Comparison of ENCODE assay signal across 16 cellular contexts in genomic region chr6:162580619-162581018, GRCh38.
DNase-seq lines count a peak whose midpoint lies in the region; ATAC-seq, FAIRE-seq and TF ChIP-seq lines count a peak whose summit lies in the region.
"Had no signal": no experiment of that assay in that cellular context is flagged by ENCODE, and none has a peak within 500 bp of the region (broad histone marks: within the 10 kb centered on the region; RNA-seq: fewer than 3 reads in every experiment).

No MANE protein-coding gene starts in this region.

- no peaks in the 10 kb centered on the region for H3K79me2 ChIP-seq in HepG2 (ENCODE audit: insufficient read depth, low read length)

- no peak overlapping the region for H2AFZ ChIP-seq in HepG2 (ENCODE audit: low read length)

- CTCF ChIA-PET in HepG2 (lab: Yijun Ruan, JAX; ENCODE audit: low intra/inter-chr PET ratio, low total read pairs): no interaction called here

- H3K36me3 ChIP-seq in HepG2 (replicated peaks in 1 of 2; ENCODE audit: control insufficient read depth in 1 of 2, insufficient read depth in 2 of 2, low read length in 2 of 2) (no peaks in the 10 kb centered on the region), right lobe of liver (no peaks in the 10 kb centered on the region), breast epithelium (no peaks in the 10 kb centered on the region), ovary (no peaks in the 10 kb centered on the region), HAP-1 (replicated peaks) (no peaks in the 10 kb centered on the region)
- H3K36me3 ChIP-seq: BLaER1 treated with 17β-estradiol and CSF1 and Interleukin-3, amounts not matched to agents 10 nM and 100 nM had no signal

- in situ Hi-C loops in HepG2 (cut with HindIII; ENCODE audit: extremely low pct_ligation_motif_present, low pct_unique_long_range_greater_than_20kb) (no loop called here), HAP-1 (cut with MboI; ENCODE audit: low sequenced_read_pairs) (no loop called here)

- TF ChIP-seq EP300 in HepG2 (IDR thresholded peaks at IDR 0.05; ENCODE audit: low read depth in 2 of 2, low read length in 2 of 2) (no peak), HepG2 (CRISPR knock-in tag; IDR thresholded peaks at IDR 0.05; ENCODE audit: borderline replicate concordance) (no peak), ovary (IDR thresholded peaks at IDR 0.05) (no peak)

- no peak for FAIRE-seq in HepG2 (lab: Jason Lieb, UNC)

- no peaks in the 10 kb centered on the region for H4K20me1 ChIP-seq in HepG2 (ENCODE audit: insufficient read depth, low read length)
- H4K20me1 ChIP-seq: BLaER1 treated with 17β-estradiol and CSF1 and Interleukin-3, amounts not matched to agents 10 nM and 100 nM had no signal

- H3K27me3 Mint-ChIP-seq in chondrocyte (ENCODE audit: low read depth): no peaks in the 10 kb centered on the region
- H3K27me3 Mint-ChIP-seq: CD4-positive, CD25-positive, alpha-beta regulatory T cell had no signal

- H3K4me1 ChIP-seq in HepG2 (ENCODE audit: insufficient read depth, low read length) (no peaks in the 10 kb centered on the region), right lobe of liver (no peaks in the 10 kb centered on the region), breast epithelium (no peaks in the 10 kb centered on the region), ovary (ENCODE audit: insufficient read depth) (no peaks in the 10 kb centered on the region), HAP-1 (peaks cover 27% of the 10 kb centered on the region)

- no peaks in the 10 kb centered on the region for H3K27me3 ChIP-seq in HepG2 (ENCODE audit: control insufficient read depth in 1 of 2, insufficient read depth in 2 of 2, low read length in 2 of 2)
- H3K27me3 ChIP-seq in right lobe of liver: no peaks in the 10 kb centered on the region
- H3K27me3 ChIP-seq in breast epithelium: no peaks in the 10 kb centered on the region
- H3K27me3 ChIP-seq in ovary: no peaks in the 10 kb centered on the region
- no peaks in the 10 kb centered on the region for H3K27me3 ChIP-seq in HAP-1 (ENCODE audit: low read depth)
- H3K27me3 ChIP-seq: BLaER1 treated with 17β-estradiol and CSF1 and Interleukin-3, amounts not matched to agents 10 nM and 100 nM had no signal

- intact Hi-C loops in HepG2 (cut with micrococcal nuclease; ENCODE audit: unreplicated experiment): no loop called here
- intact Hi-C loops in right lobe of liver (cut with DNase I): no loop called here
- intact Hi-C loops in breast epithelium (cut with DNase I; ENCODE audit: low total_unique reads): no loop called here
- intact Hi-C loops in ovary (cut with DNase I): no loop called here

- H3K9me3 ChIP-seq in HepG2 (ENCODE audit: low read length): no peaks in the 10 kb centered on the region
- H3K9me3 ChIP-seq in right lobe of liver: no peaks in the 10 kb centered on the region
- no peaks in the 10 kb centered on the region for H3K9me3 ChIP-seq in breast epithelium
- no peaks in the 10 kb centered on the region for H3K9me3 ChIP-seq in ovary
- no peaks in the 10 kb centered on the region for H3K9me3 ChIP-seq in HAP-1
- H3K9me3 ChIP-seq: BLaER1 treated with 17β-estradiol and CSF1 and Interleukin-3, amounts not matched to agents 10 nM and 100 nM had no signal

- DNase-seq in HepG2 (ENCODE audit: low spot score) (peak; percentile 1), right lobe of liver (no peak), chondrocyte (ENCODE audit: low spot score) (no peak), iPS-NIHi7 (ENCODE audit: extremely low spot score) (peak; percentile 24), breast epithelium (ENCODE audit: low spot score in 2 of 2) (no peak), ovary (no peak), HAP-1 (ENCODE audit: low spot score in 2 of 2) (no peak)
- DNase-seq: 8988T; ACHN; CD4-positive, CD25-positive, alpha-beta regulatory T cell; DMS53; GF-D8; HCEC 1CT; HFFc6 had no signal

- no peaks in the 10 kb centered on the region for H3K9me3 Mint-ChIP-seq in chondrocyte (ENCODE audit: low read depth)

- peak overlapping the region; percentile 0 for H3K4me3 Mint-ChIP-seq in chondrocyte (ENCODE audit: unreplicated experiment)
- H3K4me3 Mint-ChIP-seq: CD4-positive, CD25-positive, alpha-beta regulatory T cell; HFFc6 had no signal

- H3K4me3 ChIP-seq in HepG2 (replicated peaks in 1 of 3; ENCODE audit: insufficient read depth in 1 of 3, low read depth in 2 of 3, low read length in 3 of 3): no peak overlapping the region
- no peak overlapping the region for H3K4me3 ChIP-seq in right lobe of liver
- H3K4me3 ChIP-seq in breast epithelium: no peak overlapping the region
- H3K4me3 ChIP-seq in ovary: no peak overlapping the region
- H3K4me3 ChIP-seq in HAP-1: no peak overlapping the region
- H3K4me3 ChIP-seq: BLaER1 treated with 17β-estradiol and CSF1 and Interleukin-3, amounts not matched to agents 10 nM and 100 nM had no signal

- TF ChIP-seq POLR2A in HepG2 (IDR thresholded peaks at IDR 0.05; ENCODE audit: insufficient read depth in 1 of 2, low read depth in 2 of 2, low read length in 2 of 2) (no peak), right lobe of liver (IDR thresholded peaks at IDR 0.05) (no peak), breast epithelium (IDR thresholded peaks at IDR 0.05) (no peak), ovary (IDR thresholded peaks at IDR 0.05) (no peak)

- BruUV-seq in HepG2 (replicated peaks; lab: Mats Ljungman, UMichigan): no TSS peak

- ATAC-seq in HepG2 (peak; percentile 46; the same call in 2 of the 3 replicates), right lobe of liver (no peak), GM21723 (IDR thresholded peaks at IDR 0.05; ENCODE audit: unreplicated experiment) (no peak)

- POLR2A ChIA-PET in HepG2 (lab: Yijun Ruan, JAX): no interaction called here

- H3K4me1 Mint-ChIP-seq in chondrocyte (ENCODE audit: low read depth): peaks cover 48% of the 10 kb centered on the region

- no peak overlapping the region for H3K9ac ChIP-seq in HepG2 (ENCODE audit: insufficient read depth, low read depth, low read length)
- H3K9ac ChIP-seq: BLaER1 treated with 17β-estradiol and CSF1 and Interleukin-3, amounts not matched to agents 10 nM and 100 nM had no signal

- 26% methylated on average over 4 of the region's 4 CpGs for WGBS in HepG2 (ENCODE audit: low lambda C conversion rate)
- 80% methylated on average over 1 of the region's 4 CpGs for WGBS in right lobe of liver (ENCODE audit: insufficient coverage, low coverage, low lambda C conversion rate, missing lambda C conversion rate)
- 89 to 91% (median 90%) methylated on average over 4 of the region's 4 CpGs for WGBS in ovary, 3 donors

- no peaks in the 10 kb centered on the region for H3K36me3 Mint-ChIP-seq in chondrocyte (ENCODE audit: low read depth)
- H3K36me3 Mint-ChIP-seq: CD4-positive, CD25-positive, alpha-beta regulatory T cell had no signal

- H3K27ac ChIP-seq in HepG2 (ENCODE audit: extremely low read length, insufficient read depth, low read length) (no peak overlapping the region), right lobe of liver (no peak overlapping the region), breast epithelium (no peak overlapping the region), ovary (no peak overlapping the region)
- H3K27ac ChIP-seq: BLaER1 treated with 17β-estradiol and CSF1 and Interleukin-3, amounts not matched to agents 10 nM and 100 nM had no signal

- no peak for TF ChIP-seq RAD21 in HepG2 (CRISPR knock-in tag; IDR thresholded peaks at IDR 0.05)

- H3K27ac Mint-ChIP-seq in chondrocyte (ENCODE audit: unreplicated experiment): peak overlapping the region; percentile 1
- H3K27ac Mint-ChIP-seq: CD4-positive, CD25-positive, alpha-beta regulatory T cell; HFFc6 had no signal

- no peak overlapping the region for H3K4me2 ChIP-seq in HepG2 (ENCODE audit: low read depth, low read length)
- H3K4me2 ChIP-seq: BLaER1 treated with 17β-estradiol and CSF1 and Interleukin-3, amounts not matched to agents 10 nM and 100 nM had no signal

- TF ChIP-seq CTCF in HepG2 (CRISPR knock-in tag; IDR thresholded peaks at IDR 0.05) (no peak), right lobe of liver (IDR thresholded peaks at IDR 0.05) (no peak), chondrocyte (IDR thresholded peaks at IDR 0.05) (peak; percentile 55), breast epithelium (IDR thresholded peaks at IDR 0.05) (no peak), ovary (IDR thresholded peaks at IDR 0.05) (no peak)

TF ChIP-seq in HepG2, 621 proteins besides CTCF, POLR2A, EP300 and RAD21:
- TF ChIP-seq KDM6A (CRISPR knock-in tag; IDR thresholded peaks at IDR 0.05; ENCODE audit: low read depth) (no peak), SRY (CRISPR knock-in tag; IDR thresholded peaks at IDR 0.05) (no peak), ZNF12 (CRISPR knock-in tag; IDR thresholded peaks at IDR 0.05) (no peak), DRAP1 (CRISPR knock-in tag; IDR thresholded peaks at IDR 0.05) (no peak), FOXA1 (IDR thresholded peaks at IDR 0.05) (no peak), FOXA1 (CRISPR knock-in tag; IDR thresholded peaks at IDR 0.05) (no peak), ZNF761 (CRISPR knock-in tag; conservative IDR thresholded peaks at IDR 0.05) (no peak), ZFP36L1 (CRISPR knock-in tag; IDR thresholded peaks at IDR 0.05) (no peak), ZFP62 (CRISPR knock-in tag; IDR thresholded peaks at IDR 0.05) (no peak), ZNF605 (CRISPR knock-in tag; IDR thresholded peaks at IDR 0.05) (no peak), ZNF737 (CRISPR knock-in tag; IDR thresholded peaks at IDR 0.05; ENCODE audit: borderline replicate concordance) (no peak), ZNF790 (CRISPR knock-in tag; IDR thresholded peaks at IDR 0.05; ENCODE audit: borderline replicate concordance) (no peak)

Comparison
In these comparisons a context has a peak if more than half of its experiments do, and no peak if none do; other contexts are left out.
1. DNase-seq: peak in HepG2 (single experiment) and iPS-NIHi7 (single experiment); none in right lobe of liver (0 of 3), chondrocyte (single experiment), breast epithelium (0 of 2), ovary (0 of 5) and HAP-1 (0 of 2).